ENCODE assay signal across 20 cellular contexts in the genomic region with DNA sequence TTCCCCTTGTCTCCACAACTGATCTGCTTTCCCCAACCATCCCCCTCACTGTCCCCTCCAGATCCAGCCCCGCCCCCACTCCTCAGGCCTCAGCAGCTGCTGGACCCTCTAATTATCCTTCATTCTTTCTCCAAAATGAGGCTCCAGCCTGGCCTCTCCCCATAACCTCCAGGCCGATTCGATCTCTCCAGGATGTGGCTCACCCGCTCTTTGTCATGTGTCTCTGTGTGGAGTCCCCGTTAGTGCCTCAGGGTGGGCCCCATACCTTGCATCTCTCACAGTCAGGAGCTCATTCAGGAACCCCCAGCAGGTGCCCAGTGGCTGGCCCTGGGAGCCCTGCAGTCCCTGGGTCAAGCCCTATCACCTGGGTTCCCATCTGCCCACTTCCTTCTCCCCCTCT. TPM values are rescaled to one million over a fixed set of nuclear protein-coding genes. Genes with fewer than 3 reads are reported as not detected.
DNase-seq lines count a peak whose midpoint lies in the region; ATAC-seq and TF ChIP-seq lines count a peak whose summit lies in the region.
"Had no signal": no experiment of that assay in that cellular context is flagged by ENCODE, and none has a peak within 500 bp of the region (broad histone marks: within the 10 kb centered on the region; RNA-seq: fewer than 3 reads in every experiment).

No MANE protein-coding gene starts in this region.

- no peaks in the 10 kb centered on the region for H3K27me3 Mint-ChIP-seq in IgD-negative memory B cell

- DNase-seq in NCI-H2227 (lab: John Stamatoyannopoulos, UW; ENCODE audit: unreplicated experiment) (peak; percentile 32), NCI-H2227 treated with DMSO at 0.1 percent for 48 hours (lab: John Stamatoyannopoulos, UW) (no peak), coronary artery (ENCODE audit: low spot score) (no peak), NCI-H2081 (lab: John Stamatoyannopoulos, UW) (no peak), COLO668 (lab: John Stamatoyannopoulos, UW; ENCODE audit: unreplicated experiment) (no peak)
- no peak for DNase-seq in stimulated activated effector memory CD8-positive, alpha-beta T cell treated with anti-CD3 and anti-CD28 coated beads, Interleukin-12 subunit alpha, Interleukin-12 subunit beta, amount 100 ng/mL, for 72 hours (ENCODE audit: low spot score in 2 of 2)
- no peak for DNase-seq in stimulated activated CD4-positive, alpha-beta T cell treated with anti-CD3 and anti-CD28 coated beads, Interleukin-15, amount 100 ng/mL, for 24 hours
- DNase-seq: activated CD4-positive, alpha-beta T cell treated with anti-CD3 and anti-CD28 coated beads, Interleukin-2, amount 50 U/mL, for 1 hour; activated T-cell treated with anti-CD3 and anti-CD28 coated beads, Interleukin-2, amount 50 U/mL, for 72 hours; DMS153; GM23248; NCI-H187; pancreas; sigmoid colon; stimulated activated CD4-positive, alpha-beta T cell treated with anti-CD3 and anti-CD28 coated beads, Interleukin-2, amount 100 ng/mL, for 24 hours; substantia nigra had no signal

- H3K4me3 ChIP-seq in coronary artery, result peak overlapping the region; percentile 51
- H3K4me3 ChIP-seq: breast epithelium, GM23248 had no signal

- no peaks in the 10 kb centered on the region for H3K9me3 Mint-ChIP-seq in IgD-negative memory B cell
- no peaks in the 10 kb centered on the region for H3K9me3 Mint-ChIP-seq in stimulated activated effector memory CD8-positive, alpha-beta T cell treated with anti-CD3 and anti-CD28 coated beads, Interleukin-12 subunit alpha, Interleukin-12 subunit beta, amount 100 ng/mL, for 72 hours
- H3K9me3 Mint-ChIP-seq: activated T-cell treated with anti-CD3 and anti-CD28 coated beads, Interleukin-2, amount 50 U/mL, for 72 hours had no signal

- ATAC-seq in stimulated activated effector memory CD8-positive, alpha-beta T cell treated with anti-CD3 and anti-CD28 coated beads, Interleukin-12 subunit alpha, Interleukin-12 subunit beta, amount 100 ng/mL, for 72 hours, result peak; percentile 68

- H3K36me3 Mint-ChIP-seq in IgD-negative memory B cell, result peaks cover 4% of the 10 kb centered on the region
- H3K36me3 Mint-ChIP-seq in stimulated activated effector memory CD8-positive, alpha-beta T cell treated with anti-CD3 and anti-CD28 coated beads, Interleukin-12 subunit alpha, Interleukin-12 subunit beta, amount 100 ng/mL, for 72 hours, result peaks cover 12% of the 10 kb centered on the region

- peak overlapping the region in 2 of 3 donors; percentile 83 to 92 for H3K27ac Mint-ChIP-seq in IgD-negative memory B cell
- H3K27ac Mint-ChIP-seq in stimulated activated effector memory CD8-positive, alpha-beta T cell treated with anti-CD3 and anti-CD28 coated beads, Interleukin-12 subunit alpha, Interleukin-12 subunit beta, amount 100 ng/mL, for 72 hours, result peak overlapping the region; percentile 89
- H3K27ac Mint-ChIP-seq: activated T-cell treated with anti-CD3 and anti-CD28 coated beads, Interleukin-2, amount 50 U/mL, for 72 hours had no signal

- TF ChIP-seq CTCF in coronary artery (IDR thresholded peaks at IDR 0.05), result no peak

- no peak overlapping the region for H3K27ac ChIP-seq in coronary artery
- H3K27ac ChIP-seq: 22Rv1, breast epithelium, esophagus muscularis mucosa, GM23248, pancreas, sigmoid colon had no signal

- peaks cover 14 to 26% (median 23%) of the 10 kb centered on the region in 3 donors for H3K4me1 Mint-ChIP-seq in IgD-negative memory B cell
- peaks cover 28% of the 10 kb centered on the region for H3K4me1 Mint-ChIP-seq in stimulated activated effector memory CD8-positive, alpha-beta T cell treated with anti-CD3 and anti-CD28 coated beads, Interleukin-12 subunit alpha, Interleukin-12 subunit beta, amount 100 ng/mL, for 72 hours

- H3K4me3 Mint-ChIP-seq in IgD-negative memory B cell, result peak overlapping the region in 3 of 4 donors; percentile 44 to 85 (median 78)
- no peak overlapping the region for H3K4me3 Mint-ChIP-seq in stimulated activated effector memory CD8-positive, alpha-beta T cell treated with anti-CD3 and anti-CD28 coated beads, Interleukin-12 subunit alpha, Interleukin-12 subunit beta, amount 100 ng/mL, for 72 hours

RNA-seq across cellular contexts. Expression of gene PILRA, which starts 1.3 kb away (rescaled TPM):
- 2.3 TPM for polyA plus RNA-seq in IgD-negative memory B cell

RNA-seq across cellular contexts. Expression of gene PILRB, which starts 16.7 kb away (rescaled TPM):
- 14.3 TPM for polyA plus RNA-seq in IgD-negative memory B cell

RNA-seq across cellular contexts. Expression of gene ZCWPW1, which starts 53.9 kb away (rescaled TPM):
- polyA plus RNA-seq in IgD-negative memory B cell, result 12.1 TPM

RNA-seq across cellular contexts. Expression of gene MEPCE, which starts 55.0 kb away (rescaled TPM):
- polyA plus RNA-seq in IgD-negative memory B cell, result 19.8 TPM
